In genomic region chr16:22663389-22664064, GRCh38 we compare ENCODE assay signal across 23 cellular contexts.
"Had no signal": no experiment of that assay in that cellular context is flagged by ENCODE, and none has a peak within 500 bp of the region (broad histone marks: within the 10 kb centered on the region; RNA-seq: fewer than 3 reads in every experiment).

No MANE protein-coding gene starts in this region.

- H3K4me3 ChIP-seq: adrenal gland, K562, Peyer's patch, SJCRH30 had no signal

- H3K36me3 ChIP-seq: adrenal gland, Peyer's patch, SJCRH30 had no signal

- DNase-seq: activated CD4-positive, alpha-beta memory T cell treated with anti-CD3 and anti-CD28 coated beads for 36 hours; activated CD4-positive, alpha-beta T cell treated with anti-CD3 and anti-CD28 coated beads for 1 hour; activated CD4-positive, alpha-beta T cell treated with anti-CD3 and anti-CD28 coated beads, Interleukin-2, amount 10 ng/mL, durations not matched to agents 24 days and 14 days; activated gamma-delta T cell treated with Interleukin-2 at 50 U/mL for 16 hours; activated naive CD4-positive, alpha-beta T cell treated with anti-CD3 and anti-CD28 coated beads, Interleukin-2, amount 50 U/mL, for 16 hours; activated naive CD8-positive, alpha-beta T cell treated with anti-CD3 and anti-CD28 coated beads, Interleukin-2, amount 10 ng/mL, durations not matched to agents 7 days and 5 days; activated T-cell treated with anti-CD3 and anti-CD28 coated beads, Interleukin-2, amount 50 U/mL, for 4 hours; adrenal gland; cerebellar nuclear complex; Karpas-422; MM.1S; NCI-H1105; NCI-H1694 treated with DMSO at 0.1 percent for 48 hours; NCI-H69; NK-92 treated with Interleukin-12 subunit alpha and Interleukin-12 subunit beta, amount 100 ng/mL, for 24 hours; Peyer's patch; Right ventricle myocardium superior; SJCRH30; T-helper 17 cell; T-helper 9 cell had no signal

- ATAC-seq: activated T-cell treated with anti-CD3 and anti-CD28 coated beads, Interleukin-2, amount 50 U/mL, for 4 hours; K562; T-helper 17 cell; WTC11 had no signal

- H3K9me3 ChIP-seq: adrenal gland, Peyer's patch, SJCRH30 had no signal

- FAIRE-seq: K562 had no signal

- H3K27me3 ChIP-seq: Peyer's patch had no signal

- H3K4me1 ChIP-seq: adrenal gland, Peyer's patch, SJCRH30 had no signal

- H3K27ac ChIP-seq: adrenal gland, Peyer's patch, RWPE1, SJCRH30 had no signal
